24 cellular contexts compared by ENCODE assay signal in genomic region chr14:90809530-90810312, GRCh38.
"Had no signal": no experiment of that assay in that cellular context is flagged by ENCODE, and none has a peak within 500 bp of the region (broad histone marks: within the 10 kb centered on the region; RNA-seq: fewer than 3 reads in every experiment).

No MANE protein-coding gene starts in this region.

- ATAC-seq: activated CD8-positive, alpha-beta memory T cell treated with anti-CD3 and anti-CD28 coated beads, Interleukin-2, amount 10 ng/mL, durations not matched to agents 7 days and 5 days; activated CD8-positive, alpha-beta T cell treated with anti-CD3 and anti-CD28 coated beads, Interleukin-2, amount 10 ng/mL, durations not matched to agents 7 days and 5 days; activated naive CD4-positive, alpha-beta T cell treated with anti-CD3 and anti-CD28 coated beads, Interleukin-2, amount 50 U/mL, for 72 hours; activated T-cell treated with anti-CD3 and anti-CD28 coated beads, Interleukin-2, amount 50 U/mL, for 72 hours; left colon; lower lobe of right lung; natural killer cell treated with Interleukin-12 subunit alpha and Interleukin-12 subunit beta and Interleukin-15 and Interleukin-18, amount 100 ng/mL, for 72 hours; stimulated activated naive B cell treated with anti-CD40 and anti-IgM and Interleukin-4, amounts not matched to agents 10 μg/mL and 1 μg/mL and 100 μg/mL, for 72 hours; upper lobe of right lung had no signal

- DNase-seq: activated B cell treated with CpG ODN at 0.5 μM for 24 hours; activated CD8-positive, alpha-beta memory T cell treated with anti-CD3 and anti-CD28 coated beads, Interleukin-2, amount 10 ng/mL, durations not matched to agents 7 days and 5 days; activated CD8-positive, alpha-beta T cell treated with anti-CD3 and anti-CD28 coated beads, Interleukin-2, amount 10 ng/mL, durations not matched to agents 7 days and 5 days; activated naive CD4-positive, alpha-beta T cell; activated T-cell treated with anti-CD3 and anti-CD28 coated beads, Interleukin-2, amount 50 U/mL, for 72 hours; effector memory CD4-positive, alpha-beta T cell; glutamatergic neuron; islet precursor cell; left colon; lower lobe of right lung; mesendoderm; retina; stimulated activated CD4-positive, alpha-beta T cell treated with anti-CD3 and anti-CD28 coated beads, Interleukin-15, amount 100 ng/mL, for 24 hours; stimulated activated CD4-positive, alpha-beta T cell treated with anti-CD3 and anti-CD28 coated beads, Interleukin-2, amount 100 ng/mL, for 24 hours; stimulated activated naive B cell treated with anti-CD40 and anti-IgM and Interleukin-4, amounts not matched to agents 10 μg/mL and 1 μg/mL and 100 μg/mL, for 72 hours; stomach; T-helper 2 cell; thyroid gland; upper lobe of right lung had no signal

- H3K4me3 ChIP-seq: coronary artery, dorsolateral prefrontal cortex, lower lobe of right lung, stomach, thyroid gland, upper lobe of right lung had no signal

- H3K27ac ChIP-seq: coronary artery, lower lobe of right lung, thyroid gland, upper lobe of right lung had no signal

- H3K27me3 ChIP-seq: dorsolateral prefrontal cortex, stomach, thyroid gland, upper lobe of right lung had no signal

- FAIRE-seq: frontal cortex had no signal

- H3K9me3 ChIP-seq: lower lobe of right lung, stomach, thyroid gland, upper lobe of right lung had no signal

- H3K36me3 ChIP-seq: lower lobe of right lung, stomach, thyroid gland, upper lobe of right lung had no signal
